In genomic region chr3:141052570-141053069, GRCh38 we compare ENCODE assay signal across 8 cellular contexts. TPM values are rescaled to one million over a fixed set of nuclear protein-coding genes. Genes with fewer than 3 reads are reported as not detected.
DNase-seq lines count a peak whose midpoint lies in the region; ATAC-seq and TF ChIP-seq lines count a peak whose summit lies in the region.

No MANE protein-coding gene starts in this region.

- H3K4me3 ChIP-seq in mesodermal cell (ENCODE audit: extremely low read depth, insufficient read depth, low read length, poor library complexity, severe bottlenecking) (peak overlapping the region; percentile 58), vagina (peak overlapping the region; percentile 14 to 35)

- no peak for TF ChIP-seq POLR2A in vagina (IDR thresholded peaks at IDR 0.05)

- no peak overlapping the region for H3K27ac Mint-ChIP-seq in activated T-cell treated with anti-CD3 and anti-CD28 coated beads, Interleukin-2, amount 50 U/mL, for 72 hours
- H3K27ac Mint-ChIP-seq in brain (peak overlapping the region; percentile 82 to 94 (median 84)), CD14-positive monocyte (no peak overlapping the region)
- H3K27ac Mint-ChIP-seq in activated naive CD4-positive, alpha-beta T cell treated with anti-CD3 and anti-CD28 coated beads, Interleukin-2, amount 50 U/mL, for 72 hours = no peak overlapping the region

- peaks cover 72% of the 10 kb centered on the region for H3K27me3 Mint-ChIP-seq in activated T-cell treated with anti-CD3 and anti-CD28 coated beads, Interleukin-2, amount 50 U/mL, for 72 hours (ENCODE audit: low read depth)
- H3K27me3 Mint-ChIP-seq in brain = peaks cover 3% of the 10 kb centered on the region
- peaks cover 62 to 81% (median 75%) of the 10 kb centered on the region in 3 donors for H3K27me3 Mint-ChIP-seq in CD14-positive monocyte (ENCODE audit: low read depth in 3 of 3)

- H3K4me1 Mint-ChIP-seq in activated T-cell treated with anti-CD3 and anti-CD28 coated beads, Interleukin-2, amount 50 U/mL, for 72 hours (ENCODE audit: low read depth) = peaks cover 20% of the 10 kb centered on the region
- H3K4me1 Mint-ChIP-seq in brain (peaks cover 56% of the 10 kb centered on the region), CD14-positive monocyte (peaks cover 13% of the 10 kb centered on the region)

- H3K9me3 ChIP-seq in mesodermal cell (ENCODE audit: control insufficient read depth, low read length) (no peaks in the 10 kb centered on the region), vagina (no peaks in the 10 kb centered on the region)

- H3K36me3 ChIP-seq in mesodermal cell (ENCODE audit: control insufficient read depth, insufficient read depth, low read length) (no peaks in the 10 kb centered on the region), vagina (no peaks in the 10 kb centered on the region)

- H3K4me1 ChIP-seq in mesodermal cell (ENCODE audit: control insufficient read depth, insufficient read depth, low read length, poor library complexity, severe bottlenecking) (no peaks in the 10 kb centered on the region), vagina (peaks cover 24% of the 10 kb centered on the region)

- no peaks in the 10 kb centered on the region for H3K9me3 Mint-ChIP-seq in activated T-cell treated with anti-CD3 and anti-CD28 coated beads, Interleukin-2, amount 50 U/mL, for 72 hours
- H3K9me3 Mint-ChIP-seq in brain (no peaks in the 10 kb centered on the region), CD14-positive monocyte (peaks cover 0 to 10% (median 0%) of the 10 kb centered on the region in 7 donors)
- H3K9me3 Mint-ChIP-seq in activated naive CD4-positive, alpha-beta T cell treated with anti-CD3 and anti-CD28 coated beads, Interleukin-2, amount 50 U/mL, for 72 hours = no peaks in the 10 kb centered on the region

- intact Hi-C loops in vagina (cut with DNase I) (no loop called here), CD14-positive monocyte (cut with micrococcal nuclease) (no loop called here)

- no peaks in the 10 kb centered on the region for H3K36me3 Mint-ChIP-seq in activated T-cell treated with anti-CD3 and anti-CD28 coated beads, Interleukin-2, amount 50 U/mL, for 72 hours (ENCODE audit: insufficient read depth in 2 of 2)
- no peaks in the 10 kb centered on the region for H3K36me3 Mint-ChIP-seq in brain
- no peaks in the 10 kb centered on the region for H3K36me3 Mint-ChIP-seq in CD14-positive monocyte
- H3K36me3 Mint-ChIP-seq in activated naive CD4-positive, alpha-beta T cell treated with anti-CD3 and anti-CD28 coated beads, Interleukin-2, amount 50 U/mL, for 72 hours = peaks cover 0 to 5% of the 10 kb centered on the region in 2 donors

- no peak for TF ChIP-seq CTCF in brain (conservative IDR thresholded peaks at IDR 0.05)
- no peak for TF ChIP-seq CTCF in vagina (IDR thresholded peaks at IDR 0.05)
- TF ChIP-seq CTCF in CD14-positive monocyte (IDR thresholded peaks at IDR 0.05) = no peak

- ATAC-seq in activated T-cell treated with anti-CD3 and anti-CD28 coated beads, Interleukin-2, amount 50 U/mL, for 72 hours (replicated peaks in 1 of 2) = no peak
- ATAC-seq in activated naive CD4-positive, alpha-beta T cell treated with anti-CD3 and anti-CD28 coated beads, Interleukin-2, amount 50 U/mL, for 72 hours = no peak
- ATAC-seq in HG03520 (IDR thresholded peaks at IDR 0.05; ENCODE audit: unreplicated experiment) = no peak

- DNase-seq in activated T-cell treated with anti-CD3 and anti-CD28 coated beads, Interleukin-2, amount 50 U/mL, for 72 hours = no peak
- DNase-seq in activated T-cell treated with anti-CD3 and anti-CD28 coated beads, Interleukin-2, amount 50 U/mL, for 48 hours = no peak
- DNase-seq in vagina (ENCODE audit: extremely low spot score in 2 of 2) (no peak), CD14-positive monocyte (ENCODE audit: low spot score) (no peak)
- no peak for DNase-seq in activated naive CD4-positive, alpha-beta T cell treated with anti-CD3 and anti-CD28 coated beads, Interleukin-2, amount 50 U/mL, for 72 hours (ENCODE audit: low spot score in 2 of 2)

- H3K27me3 ChIP-seq in vagina = peaks cover 7% of the 10 kb centered on the region

- WGBS in mesodermal cell (ENCODE audit: insufficient coverage in 2 of 2), 2 experiments = 0% methylated on average over 15 to 20 of the region's 32 CpGs

- H3K27ac ChIP-seq in mesodermal cell (ENCODE audit: low read depth, low read length, severe bottlenecking) = no peak overlapping the region
- no peak overlapping the region for H3K27ac ChIP-seq in vagina

- peak overlapping the region; percentile 31 to 72 for H3K4me3 Mint-ChIP-seq in activated T-cell treated with anti-CD3 and anti-CD28 coated beads, Interleukin-2, amount 50 U/mL, for 72 hours
- H3K4me3 Mint-ChIP-seq in brain (peak overlapping the region; percentile 89 to 98 (median 95)), CD14-positive monocyte (peak overlapping the region in 1 of 2 donors; percentile 79)

RNA-seq across cellular contexts. Expression of gene SPSB4, which starts 1.5 kb away (rescaled TPM):
- total RNA-seq in activated T-cell treated with anti-CD3 and anti-CD28 coated beads, Interleukin-2, amount 50 U/mL, for 72 hours = not detected
- polyA plus RNA-seq in brain (ENCODE audit: insufficient read depth, low read depth, low replicate concordance) (5.4 TPM), CD14-positive monocyte (not detected)
- polyA plus RNA-seq in mesodermal cell (2013, experiment 1 of 2) = 18.6 TPM
- 18.7 TPM for polyA plus RNA-seq in mesodermal cell (2013, experiment 2 of 2)
- 0.98 TPM for total RNA-seq in vagina
- not detected for total RNA-seq in activated naive CD4-positive, alpha-beta T cell treated with anti-CD3 and anti-CD28 coated beads, Interleukin-2, amount 50 U/mL, for 72 hours

Comparison
In these comparisons a context has a peak if more than half of its experiments do, and no peak if none do; other contexts are left out.
1. H3K27ac Mint-ChIP-seq: peak in brain (5 of 5); none in activated T-cell treated with anti-CD3 and anti-CD28 coated beads, Interleukin-2, amount 50 U/mL, for 72 hours (single experiment), CD14-positive monocyte (0 of 7) and activated naive CD4-positive, alpha-beta T cell treated with anti-CD3 and anti-CD28 coated beads, Interleukin-2, amount 50 U/mL, for 72 hours (0 of 2).